19 cellular contexts compared by ENCODE assay signal in the genomic region with DNA sequence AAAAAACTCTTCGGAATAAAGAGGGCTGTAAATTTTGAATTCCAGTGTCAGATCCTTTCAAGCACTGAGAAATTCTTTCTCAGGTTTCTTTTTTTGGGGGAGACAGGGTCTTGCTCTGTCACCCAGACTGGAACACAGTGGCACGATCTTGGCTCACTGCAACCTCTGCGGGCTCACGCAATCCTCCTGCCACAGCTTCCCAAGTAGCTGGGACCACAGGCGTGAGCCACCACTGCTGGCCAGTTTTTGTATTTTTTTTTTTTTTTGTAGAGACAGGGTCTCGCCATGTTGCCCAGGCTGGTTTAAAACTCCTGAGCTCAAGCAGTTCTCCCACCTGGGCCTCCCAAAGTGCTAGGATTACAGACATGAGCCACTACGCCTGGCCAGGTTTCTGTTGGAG. TPM values are rescaled to one million over a fixed set of nuclear protein-coding genes. Genes with fewer than 3 reads are reported as not detected.
"Had no signal": no experiment of that assay in that cellular context is flagged by ENCODE, and none has a peak within 500 bp of the region (broad histone marks: within the 10 kb centered on the region; RNA-seq: fewer than 3 reads in every experiment).

No MANE protein-coding gene starts in this region.

- H3K4me1 Mint-ChIP-seq: IgD-negative memory B cell had no signal

- H3K4me3 ChIP-seq: K562, SJCRH30 had no signal

- DNase-seq: Kasumi-1; MM.1S; NCI-H1436; NCI-H1694; NCI-H187 treated with DMSO at 0.1 percent for 48 hours; NCI-H2029 treated with DMSO at 0.1 percent for 48 hours; NCI-H446 treated with DMSO at 0.1 percent for 48 hours; NCI-H510A treated with DMSO at 0.1 percent for 48 hours; NK-92 treated with Interleukin-12 subunit alpha and Interleukin-12 subunit beta, amount 100 ng/mL, for 24 hours; SHP77 treated with DMSO at 0.1 percent for 48 hours had no signal

- H3K9me3 Mint-ChIP-seq: IgD-negative memory B cell had no signal

- H3K4me3 Mint-ChIP-seq: IgD-negative memory B cell had no signal

- H3K27ac Mint-ChIP-seq: IgD-negative memory B cell had no signal

- H3K27ac ChIP-seq: KMS-11, RWPE1, SJCRH30 had no signal

- H3K9me3 ChIP-seq: SJCRH30 had no signal

- H3K27me3 Mint-ChIP-seq: IgD-negative memory B cell had no signal

- H3K27me3 ChIP-seq: SJCRH30 had no signal

RNA-seq across cellular contexts. Expression of gene EPHA8, which starts 34.8 kb away (rescaled TPM):
- total RNA-seq: HT1080, K562, M059J, OCI-LY7, Right ventricle myocardium inferior had no signal
